9 cellular contexts compared by ENCODE assay signal in the genomic region with DNA sequence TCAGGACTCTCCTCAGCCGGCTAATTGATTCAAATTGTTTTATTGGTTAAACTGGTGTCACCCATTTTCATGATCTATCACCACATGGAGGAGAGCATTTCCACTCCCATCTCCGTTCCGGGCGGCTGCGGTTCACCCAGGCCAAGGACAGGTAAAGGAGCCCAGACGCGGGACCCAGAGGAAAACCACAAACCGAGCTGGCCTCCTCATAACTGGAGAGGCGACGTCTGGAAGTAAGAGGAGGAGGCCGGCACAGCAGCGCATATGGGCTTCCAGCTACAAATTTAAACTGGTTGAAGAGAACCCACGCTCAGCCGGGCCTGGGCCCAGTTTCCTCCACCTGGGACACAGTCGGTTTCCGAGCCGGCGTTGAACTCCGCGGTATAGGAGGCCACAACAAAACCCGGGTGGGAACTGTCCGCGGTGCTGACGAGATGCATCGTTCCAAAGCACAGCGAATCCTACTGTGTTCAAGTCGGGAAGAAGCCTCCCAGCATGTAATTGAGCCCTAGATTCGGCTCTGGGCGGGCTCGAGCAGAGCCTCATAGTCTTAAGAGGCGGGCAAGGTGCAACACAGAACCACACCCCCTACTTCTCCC. TPM values are rescaled to one million over a fixed set of nuclear protein-coding genes. Genes with fewer than 3 reads are reported as not detected.
DNase-seq lines count a peak whose midpoint lies in the region; ATAC-seq and TF ChIP-seq lines count a peak whose summit lies in the region.
"Had no signal": no experiment of that assay in that cellular context is flagged by ENCODE, and none has a peak within 500 bp of the region (broad histone marks: within the 10 kb centered on the region; RNA-seq: fewer than 3 reads in every experiment).

No MANE protein-coding gene starts in this region.

- TF ChIP-seq CTCF in body of pancreas (IDR thresholded peaks at IDR 0.05) (no peak), right lobe of liver (IDR thresholded peaks at IDR 0.05) (no peak), ascending aorta (IDR thresholded peaks at IDR 0.05) (no peak)

- H3K4me1 ChIP-seq in body of pancreas = peaks cover 5% of the 10 kb centered on the region
- no peaks in the 10 kb centered on the region for H3K4me1 ChIP-seq in right lobe of liver
- H3K4me1 ChIP-seq in ascending aorta = peaks cover 0 to 3% of the 10 kb centered on the region in 2 donors

- intact Hi-C loops in body of pancreas (cut with DNase I) (no loop called here), right lobe of liver (cut with DNase I) (no loop called here), ascending aorta (cut with DNase I) (no loop called here)

- H3K4me3 ChIP-seq in body of pancreas (no peak overlapping the region), right lobe of liver (no peak overlapping the region), ascending aorta (no peak overlapping the region)

- TF ChIP-seq POLR2A in body of pancreas (IDR thresholded peaks at IDR 0.05) (no peak), right lobe of liver (IDR thresholded peaks at IDR 0.05) (no peak)

- peak; percentile 7 for DNase-seq in Caki2 (ENCODE audit: low read depth)
- DNase-seq in HUDEP-2 (lab: John Stamatoyannopoulos, UW; ENCODE audit: unreplicated experiment in 76 of 76) = peak in 42 of 76 experiments; percentile 8 to 57 (median 34)
- DNase-seq in body of pancreas = peak in 3 of 4 donors; percentile 28 to 52 (median 35)
- no peak for DNase-seq in right lobe of liver
- DNase-seq in NCI-H1092 treated with DMSO at 0.1 percent for 48 hours (lab: John Stamatoyannopoulos, UW) = no peak
- DNase-seq in ascending aorta (ENCODE audit: low spot score in 2 of 2) = no peak
- no peak for DNase-seq in inferior parietal cortex (ENCODE audit: extremely low spot score)

- WGBS in body of pancreas, 2 donors = 2 to 5% methylated on average over 28 to 31 of the region's 31 CpGs
- 7% methylated on average over 17 of the region's 31 CpGs for WGBS in right lobe of liver (ENCODE audit: insufficient coverage, low coverage, low lambda C conversion rate, missing lambda C conversion rate)

- H3K27ac ChIP-seq in body of pancreas = no peak overlapping the region
- no peak overlapping the region for H3K27ac ChIP-seq in right lobe of liver
- no peak overlapping the region for H3K27ac ChIP-seq in ascending aorta

- H3K36me3 ChIP-seq in body of pancreas (replicated peaks in 1 of 2; ENCODE audit: insufficient read depth in 1 of 2, low read depth in 2 of 2) (no peaks in the 10 kb centered on the region), right lobe of liver (no peaks in the 10 kb centered on the region), ascending aorta (no peaks in the 10 kb centered on the region)

- H3K27me3 ChIP-seq in body of pancreas (peaks cover 0 to 44% of the 10 kb centered on the region in 2 donors), right lobe of liver (peaks cover 7 to 41% of the 10 kb centered on the region in 2 donors), ascending aorta (peaks cover 11% of the 10 kb centered on the region)

- H3K9me3 ChIP-seq in body of pancreas (no peaks in the 10 kb centered on the region), right lobe of liver (no peaks in the 10 kb centered on the region), ascending aorta (no peaks in the 10 kb centered on the region)

- in situ Hi-C loops in Caki2 (cut with HindIII; ENCODE audit: low pct_unique_long_range_greater_than_20kb, low sequenced_read_pairs) = no loop called here

- ATAC-seq in body of pancreas (no peak), right lobe of liver (peak; percentile 44 to 69 (median 53)), HG02588 (IDR thresholded peaks at IDR 0.05; ENCODE audit: unreplicated experiment) (no peak)
- ATAC-seq: Panc1 had no signal

RNA-seq across cellular contexts. Expression of a gene that starts 3.0 kb away (rescaled TPM):
- not detected in 2 replicates for total RNA-seq in Caki2 (2014; rRNA removed; shearing (Covaris generic); ENCODE audit: low replicate concordance)
- total RNA-seq in body of pancreas (not detected), right lobe of liver (not detected), ascending aorta (not detected)

Comparison
In these comparisons a context has a peak if more than half of its experiments do, and no peak if none do; other contexts are left out.
1. DNase-seq: peak in Caki2 (single experiment), HUDEP-2 (42 of 76) and body of pancreas (3 of 4); none in right lobe of liver (0 of 3), NCI-H1092 treated with DMSO at 0.1 percent for 48 hours (single experiment), ascending aorta (0 of 2) and inferior parietal cortex (single experiment).
2. ATAC-seq: peak in right lobe of liver (4 of 4); none in body of pancreas (single experiment) and HG02588 (single experiment).